In genomic region chr7:102132209-102132752, GRCh38 we compare ENCODE assay signal across 23 cellular contexts.
DNase-seq lines count a peak whose midpoint lies in the region; ATAC-seq and TF ChIP-seq lines count a peak whose summit lies in the region.
"Had no signal": no experiment of that assay in that cellular context is flagged by ENCODE, and none has a peak within 500 bp of the region (broad histone marks: within the 10 kb centered on the region; RNA-seq: fewer than 3 reads in every experiment).

No MANE protein-coding gene starts in this region.

- H3K36me3 ChIP-seq in left ventricle myocardium inferior (no peaks in the 10 kb centered on the region), right lobe of liver (no peaks in the 10 kb centered on the region)

- H3K9me3 ChIP-seq in left ventricle myocardium inferior (replicated peaks), result no peaks in the 10 kb centered on the region
- no peaks in the 10 kb centered on the region for H3K9me3 ChIP-seq in right lobe of liver
- H3K9me3 ChIP-seq: heart right ventricle, neutrophil had no signal

- H3K4me3 ChIP-seq in left ventricle myocardium inferior, result no peak overlapping the region
- no peak overlapping the region for H3K4me3 ChIP-seq in right lobe of liver
- H3K4me3 ChIP-seq: heart right ventricle had no signal

- TF ChIP-seq POLR2A in right lobe of liver (IDR thresholded peaks at IDR 0.05), result no peak

- H3K27ac ChIP-seq in left ventricle myocardium inferior (replicated peaks) (no peak overlapping the region), right lobe of liver (no peak overlapping the region)
- H3K27ac ChIP-seq: KMS-11, neutrophil had no signal

- intact Hi-C loops in cardiac septum (cut with DNase I), result no loop called here
- intact Hi-C loops in left ventricle myocardium inferior (cut with micrococcal nuclease), result no loop called here
- intact Hi-C loops in right lobe of liver (cut with DNase I), result no loop called here

- DNase-seq in cardiac septum (ENCODE audit: low spot score) (peak; percentile 5), left ventricle myocardium inferior (no peak), SIG-M5 (lab: John Stamatoyannopoulos, UW) (peak; percentile 66), right lobe of liver (no peak), mesenteric fat pad (ENCODE audit: low spot score) (no peak), omental fat pad (ENCODE audit: low spot score) (no peak)
- DNase-seq: activated CD4-positive, alpha-beta T cell treated with anti-CD3 and anti-CD28 coated beads, Interleukin-2, amount 50 U/mL, for 4 hours; activated naive CD4-positive, alpha-beta T cell treated with anti-CD3 and anti-CD28 coated beads, Interleukin-2, amount 10 ng/mL, durations not matched to agents 7 days and 5 days; anterior cingulate cortex; CD8-positive, alpha-beta T cell; cortex of kidney; foreskin fibroblast; heart right ventricle; NCI-H1694 treated with DMSO at 0.1 percent for 48 hours; NCI-H2171 treated with DMSO at 0.1 percent for 48 hours; NCI-H524 treated with DMSO at 0.1 percent for 48 hours; NK-92 treated with Interleukin-12 subunit alpha and Interleukin-12 subunit beta, amount 100 ng/mL, for 24 hours; stimulated activated naive CD8-positive, alpha-beta T cell treated with anti-CD3 and anti-CD28 coated beads, Interleukin-15, amount 100 ng/mL, for 72 hours; T-helper 1 cell had no signal

- WGBS in right lobe of liver (ENCODE audit: insufficient coverage, low coverage, low lambda C conversion rate, missing lambda C conversion rate), result 59% methylated on average over 8 of the region's 18 CpGs

- no peak for TF ChIP-seq CTCF in left ventricle myocardium inferior (IDR thresholded peaks at IDR 0.05; ENCODE audit: borderline replicate concordance)
- TF ChIP-seq CTCF in right lobe of liver (IDR thresholded peaks at IDR 0.05), result no peak
- TF ChIP-seq CTCF in omental fat pad (IDR thresholded peaks at IDR 0.05), result no peak

- ATAC-seq in right lobe of liver (peak in 3 of 4 donors; percentile 18 to 45 (median 40)), HG02938 (IDR thresholded peaks at IDR 0.05; ENCODE audit: unreplicated experiment) (no peak), GM21526 (IDR thresholded peaks at IDR 0.05; ENCODE audit: low FRiP score, unreplicated experiment) (no peak), omental fat pad (ENCODE audit: low FRiP score) (no peak)
- ATAC-seq: CD8-positive, alpha-beta T cell; heart right ventricle; stimulated activated naive CD8-positive, alpha-beta T cell treated with anti-CD3 and anti-CD28 coated beads, Interleukin-15, amount 100 ng/mL, for 72 hours had no signal

- H3K4me1 ChIP-seq in left ventricle myocardium inferior (no peaks in the 10 kb centered on the region), right lobe of liver (no peaks in the 10 kb centered on the region)

- H3K27me3 ChIP-seq in left ventricle myocardium inferior (ENCODE audit: low read depth), result no peaks in the 10 kb centered on the region
- no peaks in the 10 kb centered on the region for H3K27me3 ChIP-seq in right lobe of liver
- H3K27me3 ChIP-seq: heart right ventricle, neutrophil had no signal

Comparison
In these comparisons a context has a peak if more than half of its experiments do, and no peak if none do; other contexts are left out.
1. DNase-seq: peak in cardiac septum (single experiment) and SIG-M5 (single experiment); none in left ventricle myocardium inferior (single experiment), right lobe of liver (0 of 3), mesenteric fat pad (single experiment) and omental fat pad (single experiment).
2. ATAC-seq: peak in right lobe of liver (3 of 4); none in HG02938 (single experiment), GM21526 (single experiment) and omental fat pad (single experiment).